35 cellular contexts compared by ENCODE assay signal in the genomic region with DNA sequence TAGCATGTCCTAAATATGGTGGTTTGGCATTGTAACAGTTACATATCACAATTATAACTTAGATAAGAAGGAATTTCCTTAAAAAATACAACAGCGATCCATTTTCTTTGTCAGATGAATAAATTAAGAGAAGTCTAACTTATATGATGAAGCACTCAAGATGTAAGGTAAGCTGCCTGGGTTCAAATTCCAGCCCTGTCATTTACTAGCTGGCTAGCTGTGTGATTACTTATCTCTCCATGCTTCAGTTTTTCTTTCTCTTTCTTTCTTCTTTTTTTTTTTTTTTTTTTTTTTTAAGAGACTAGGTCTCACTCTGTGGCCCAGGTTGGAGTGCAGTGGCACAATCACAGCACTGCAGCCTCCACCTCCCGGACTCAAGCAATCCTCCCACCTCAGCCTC. TPM values are rescaled to one million over a fixed set of nuclear protein-coding genes. Genes with fewer than 3 reads are reported as not detected.
"Had no signal": no experiment of that assay in that cellular context is flagged by ENCODE, and none has a peak within 500 bp of the region (broad histone marks: within the 10 kb centered on the region; RNA-seq: fewer than 3 reads in every experiment).

No MANE protein-coding gene starts in this region.

- FAIRE-seq: astrocyte, TTC549 had no signal

- H3K9me3 ChIP-seq: adrenal gland, body of pancreas, breast epithelium had no signal

- H3K4me1 ChIP-seq: adrenal gland, body of pancreas, breast epithelium had no signal

- H3K27me3 ChIP-seq: adrenal gland, body of pancreas, brain microvascular endothelial cell, breast epithelium had no signal

- H3K36me3 ChIP-seq: breast epithelium had no signal

- ATAC-seq: activated CD8-positive, alpha-beta T cell treated with anti-CD3 and anti-CD28 coated beads for 36 hours; activated naive CD4-positive, alpha-beta T cell treated with anti-CD3 and anti-CD28 coated beads, Interleukin-2, amount 50 U/mL, for 72 hours; activated T-cell treated with anti-CD3 and anti-CD28 coated beads, Interleukin-2, amount 50 U/mL, for 4 hours; activated T-cell treated with anti-CD3 and anti-CD28 coated beads, Interleukin-2, amount 50 U/mL, for 72 hours; activated T-helper 17 cell treated with anti-CD3 and anti-CD28 coated beads, Interleukin-2, amount 50 U/mL, for 72 hours; body of pancreas had no signal

- DNase-seq: activated B cell treated with CpG ODN at 0.5 μM for 24 hours; activated CD4-positive, alpha-beta memory T cell treated with anti-CD3 and anti-CD28 coated beads for 36 hours; activated CD4-positive, alpha-beta T cell treated with anti-CD3 and anti-CD28 coated beads for 4 hours; activated CD4-positive, alpha-beta T cell treated with anti-CD3 and anti-CD28 coated beads, Interleukin-2, amount 10 ng/mL, durations not matched to agents 24 days and 14 days; activated CD4-positive, alpha-beta T cell treated with anti-CD3 and anti-CD28 coated beads, Interleukin-2, amount 50 U/mL, for 1 hour; activated CD4-positive, alpha-beta T cell treated with anti-CD3 and anti-CD28 coated beads, Interleukin-2, amount 50 U/mL, for 4 hours; activated CD4-positive, CD25-positive, alpha-beta regulatory T cell treated with anti-CD3 and anti-CD28 coated beads, Interleukin-2, amount 50 U/mL, for 72 hours; activated CD8-positive, alpha-beta T cell treated with anti-CD3 and anti-CD28 coated beads for 36 hours; activated effector memory CD4-positive, alpha-beta T cell treated with anti-CD3 and anti-CD28 coated beads, Interleukin-2, amount 50 U/mL, for 16 hours; activated gamma-delta T cell treated with Interleukin-2 at 50 U/mL for 16 hours; activated naive CD4-positive, alpha-beta T cell; activated naive CD4-positive, alpha-beta T cell treated with anti-CD3 and anti-CD28 coated beads for 36 hours; activated naive CD4-positive, alpha-beta T cell treated with anti-CD3 and anti-CD28 coated beads, Interleukin-2, amount 50 U/mL, for 16 hours; activated naive CD8-positive, alpha-beta T cell treated with anti-CD3 and anti-CD28 coated beads for 36 hours; activated T-cell treated with anti-CD3 and anti-CD28 coated beads for 4 hours; activated T-cell treated with anti-CD3 and anti-CD28 coated beads, Interleukin-2, amount 50 U/mL, for 1 hour; activated T-cell treated with anti-CD3 and anti-CD28 coated beads, Interleukin-2, amount 50 U/mL, for 4 hours; activated T-cell treated with anti-CD3 and anti-CD28 coated beads, Interleukin-2, amount 50 U/mL, for 72 hours; adrenal gland; amniotic stem cell; aorta; body of pancreas; brain microvascular endothelial cell; central memory CD4-positive, alpha-beta T cell; T-helper 1 cell; T-helper 2 cell; T-helper 9 cell had no signal

- H3K4me3 ChIP-seq: adrenal gland, body of pancreas, breast epithelium had no signal

- H3K27ac ChIP-seq: adrenal gland, body of pancreas, brain microvascular endothelial cell, breast epithelium, VCaP had no signal

RNA-seq across cellular contexts. Expression of gene LDHC, which starts 39.9 kb away (rescaled TPM):
- total RNA-seq: activated B cell treated with CpG ODN at 0.5 μM for 24 hours; activated CD4-positive, alpha-beta memory T cell treated with anti-CD3 and anti-CD28 coated beads for 36 hours; activated CD4-positive, alpha-beta T cell treated with anti-CD3 and anti-CD28 coated beads, Interleukin-2, amount 10 ng/mL, durations not matched to agents 24 days and 14 days; activated CD8-positive, alpha-beta memory T cell treated with anti-CD3 and anti-CD28 coated beads for 36 hours; activated CD8-positive, alpha-beta T cell treated with anti-CD3 and anti-CD28 coated beads for 36 hours; activated naive CD4-positive, alpha-beta T cell treated with anti-CD3 and anti-CD28 coated beads for 36 hours; activated naive CD4-positive, alpha-beta T cell treated with anti-CD3 and anti-CD28 coated beads, Interleukin-2, amount 50 U/mL, for 72 hours; activated naive CD8-positive, alpha-beta T cell treated with anti-CD3 and anti-CD28 coated beads for 36 hours; activated T-cell treated with anti-CD3 and anti-CD28 coated beads, Interleukin-2, amount 50 U/mL, for 72 hours; activated T-helper 1 cell treated with anti-CD3 and anti-CD28 coated beads, Interleukin-12 subunit alpha, Interleukin-12 subunit beta, Interleukin-2, Interleukin-4 antibody, amounts not matched to agents 30 ng/mL and 10 ng/mL and 1 ng/mL, durations not matched to agents 14 hours and 24 hours and 36 hours; astrocyte; body of pancreas; breast epithelium had no signal
